Comparison of ENCODE assay signal across 21 cellular contexts in genomic region chr9:117145081-117145480, GRCh38.
"Had no signal": no experiment of that assay in that cellular context is flagged by ENCODE, and none has a peak within 500 bp of the region (broad histone marks: within the 10 kb centered on the region; RNA-seq: fewer than 3 reads in every experiment).

No MANE protein-coding gene starts in this region.

- H3K27me3 ChIP-seq: colonic mucosa, esophagus squamous epithelium, gastrocnemius medialis had no signal

- H3K4me1 ChIP-seq: colonic mucosa, esophagus squamous epithelium, gastrocnemius medialis, heart right ventricle, left lung, lower lobe of right lung had no signal

- H3K4me3 ChIP-seq: colonic mucosa, esophagus squamous epithelium, gastrocnemius medialis, heart right ventricle, left lung, lower lobe of right lung, mucosa of descending colon had no signal

- H3K27ac ChIP-seq: colonic mucosa, epithelial cell of prostate, esophagus squamous epithelium, gastrocnemius medialis, heart right ventricle, left lung, lower lobe of right lung had no signal

- H3K36me3 ChIP-seq: colonic mucosa, esophagus squamous epithelium, gastrocnemius medialis, heart right ventricle, left lung, lower lobe of right lung had no signal

- DNase-seq: colonic mucosa; cortex of kidney; effector CD8-positive, alpha-beta T cell; effector memory CD8-positive, alpha-beta T cell; endodermal cell; erythroblast; esophagus squamous epithelium; foreskin fibroblast; foreskin melanocyte; gastrocnemius medialis; glutamatergic neuron; head of caudate nucleus; heart right ventricle; hippocampal formation; left cardiac atrium; left lung; left ventricle myocardium superior; lower lobe of right lung; mucosa of descending colon; naive B cell had no signal

- H3K9me3 ChIP-seq: colonic mucosa, esophagus squamous epithelium, gastrocnemius medialis, heart right ventricle, lower lobe of right lung, mucosa of descending colon had no signal
